In the genomic region with DNA sequence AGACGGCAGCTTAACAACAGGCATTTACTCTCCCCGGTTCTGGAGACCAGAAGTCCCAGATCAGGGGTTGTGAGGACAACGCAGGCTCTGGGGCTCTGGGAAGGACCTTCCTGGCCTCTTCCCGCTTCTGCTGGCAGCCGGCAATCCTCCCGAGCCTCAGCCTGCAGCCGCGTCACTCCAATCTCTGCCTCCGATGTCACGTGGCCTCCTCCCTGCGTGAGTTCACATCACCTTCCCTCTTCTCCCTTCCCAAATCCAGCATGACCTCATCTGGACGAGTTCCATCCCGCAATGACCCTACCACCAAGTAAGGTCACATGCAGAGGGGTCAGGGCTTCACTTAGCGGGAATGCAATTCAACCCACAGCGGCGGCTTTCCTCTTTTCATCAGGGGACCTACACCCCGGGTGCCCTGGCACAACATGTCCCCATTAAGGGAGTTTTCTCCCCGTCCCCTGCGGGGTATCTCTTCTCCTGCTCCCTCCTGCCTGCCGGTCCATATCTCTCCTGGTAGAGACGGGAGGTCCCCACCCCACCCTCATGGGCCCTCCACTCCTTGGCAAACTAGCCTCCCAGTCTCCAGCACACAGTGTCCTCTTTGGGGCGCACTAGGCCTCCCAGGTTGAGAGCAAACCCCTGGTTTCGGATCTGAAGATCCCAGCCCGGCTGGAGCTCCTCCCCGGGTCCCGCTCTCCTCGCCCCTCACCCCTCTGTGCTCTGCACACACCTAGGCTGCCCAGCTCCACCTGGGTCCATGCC, we compare ENCODE assay signal across 17 cellular contexts.
"Had no signal": no experiment of that assay in that cellular context is flagged by ENCODE, and none has a peak within 500 bp of the region (broad histone marks: within the 10 kb centered on the region; RNA-seq: fewer than 3 reads in every experiment).

No MANE protein-coding gene starts in this region.

- H3K4me1 ChIP-seq: gastroesophageal sphincter, pancreas, stomach had no signal

- H3K27me3 Mint-ChIP-seq: activated CD4-positive, alpha-beta T cell treated with anti-CD3 and anti-CD28 coated beads, Interleukin-2, amount 10 ng/mL, durations not matched to agents 24 days and 14 days had no signal

- H3K4me1 Mint-ChIP-seq: activated CD4-positive, alpha-beta T cell treated with anti-CD3 and anti-CD28 coated beads, Interleukin-2, amount 10 ng/mL, durations not matched to agents 24 days and 14 days had no signal

- ATAC-seq: gastroesophageal sphincter, left lobe of liver had no signal

- H3K27ac ChIP-seq: gastroesophageal sphincter, pancreas, stomach had no signal

- H3K9me3 ChIP-seq: gastroesophageal sphincter, pancreas, stomach had no signal

- H3K4me3 Mint-ChIP-seq: activated CD4-positive, alpha-beta T cell treated with anti-CD3 and anti-CD28 coated beads, Interleukin-2, amount 10 ng/mL, durations not matched to agents 24 days and 14 days; dendritic cell treated with granulocyte-macrophage colony-stimulating factor and Interleukin-4, amounts not matched to agents 40 ng/mL and 50 ng/mL, for 4 days; T-helper 1 cell treated with Interleukin-12 subunit alpha and Interleukin-12 subunit beta and Interleukin-4 antibody, amounts not matched to agents 30 μg/mL and 1 μg/mL, for 36 hours had no signal

- H3K4me3 ChIP-seq: gastroesophageal sphincter, pancreas, stomach had no signal

- DNase-seq: activated CD4-positive, alpha-beta T cell treated with anti-CD3 and anti-CD28 coated beads, Interleukin-2, amount 10 ng/mL, durations not matched to agents 24 days and 14 days; activated CD4-positive, CD25-positive, alpha-beta regulatory T cell; activated naive CD4-positive, alpha-beta T cell treated with Interleukin-2 at 50 U/mL for 16 hours; activated T-cell treated with anti-CD3 and anti-CD28 coated beads for 4 hours; anterior cingulate cortex; cerebellar nuclear complex; effector memory CD4-positive, alpha-beta T cell; islet precursor cell; mammary epithelial cell; stimulated activated CD4-positive, alpha-beta T cell treated with anti-CD3 and anti-CD28 coated beads, Interleukin-12 subunit alpha, Interleukin-12 subunit beta, amount 100 ng/mL, for 4 hours; stimulated activated CD4-positive, alpha-beta T cell treated with anti-CD3 and anti-CD28 coated beads, Interleukin-2, amount 100 ng/mL, for 24 hours; stomach had no signal

- H3K36me3 ChIP-seq: pancreas, stomach had no signal

- H3K27ac Mint-ChIP-seq: activated CD4-positive, alpha-beta T cell treated with anti-CD3 and anti-CD28 coated beads, Interleukin-2, amount 10 ng/mL, durations not matched to agents 24 days and 14 days; dendritic cell treated with granulocyte-macrophage colony-stimulating factor and Interleukin-4, amounts not matched to agents 40 ng/mL and 50 ng/mL, for 4 days; T-helper 1 cell treated with Interleukin-12 subunit alpha and Interleukin-12 subunit beta and Interleukin-4 antibody, amounts not matched to agents 30 μg/mL and 1 μg/mL, for 36 hours had no signal

- H3K9me3 Mint-ChIP-seq: activated CD4-positive, alpha-beta T cell treated with anti-CD3 and anti-CD28 coated beads, Interleukin-2, amount 10 ng/mL, durations not matched to agents 24 days and 14 days; dendritic cell treated with granulocyte-macrophage colony-stimulating factor and Interleukin-4, amounts not matched to agents 40 ng/mL and 50 ng/mL, for 4 days; T-helper 1 cell treated with Interleukin-12 subunit alpha and Interleukin-12 subunit beta and Interleukin-4 antibody, amounts not matched to agents 30 μg/mL and 1 μg/mL, for 36 hours had no signal

- H3K27me3 ChIP-seq: gastroesophageal sphincter, pancreas, stomach had no signal
